Comparison of ENCODE assay signal across 1 cellular context in the genomic region with DNA sequence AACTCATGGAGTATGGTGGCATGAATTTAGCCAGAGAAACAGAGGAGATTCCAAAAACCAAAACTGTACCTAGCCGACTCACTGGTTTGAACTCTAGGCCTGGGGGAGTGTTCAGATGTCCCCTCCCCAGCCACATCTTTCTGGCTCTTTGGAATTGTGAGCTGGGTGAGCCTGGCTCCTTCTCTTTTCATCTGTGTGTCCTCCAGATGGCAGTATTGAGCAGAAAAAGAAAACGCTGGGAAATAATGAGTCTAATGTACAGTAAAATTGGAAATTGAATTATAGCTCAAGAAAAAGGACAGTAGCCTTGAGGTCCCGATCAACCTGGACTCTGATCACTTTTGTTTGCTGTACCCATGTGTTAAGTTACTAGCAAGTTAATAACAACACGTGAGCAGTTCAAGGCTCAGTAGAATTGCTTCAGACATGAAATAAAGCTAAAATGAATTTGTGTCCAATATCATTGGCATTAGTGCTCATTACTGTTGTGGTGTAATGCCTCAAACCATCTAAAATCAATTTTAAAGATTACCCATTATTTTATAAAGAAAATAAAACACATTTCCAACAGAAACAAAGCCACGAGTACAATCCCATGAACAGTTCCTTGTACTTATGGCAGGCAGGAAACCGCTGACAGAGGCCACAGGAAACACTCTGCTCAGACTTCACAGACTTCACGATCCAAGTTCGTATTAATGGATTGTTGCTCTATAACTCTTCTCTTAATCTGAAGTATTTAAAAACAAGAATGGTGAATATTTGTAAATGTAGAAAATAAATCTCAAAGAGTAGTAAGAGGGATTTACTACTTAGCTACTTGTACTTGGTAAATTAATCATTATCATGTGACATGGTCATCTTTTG.
TF ChIP-seq lines count a peak whose summit lies in the region.

No MANE protein-coding gene starts in this region.

TF ChIP-seq in HepG2, 621 proteins besides CTCF, POLR2A, EP300 and RAD21 (continued from another document):
- TF ChIP-seq MNT (IDR thresholded peaks at IDR 0.05) (0 out of 2 replicates have a peak, but pooled peaks have one; percentile 16), HOXA5 (CRISPR knock-in tag; IDR thresholded peaks at IDR 0.05) (no peak)
